In the genomic region with DNA sequence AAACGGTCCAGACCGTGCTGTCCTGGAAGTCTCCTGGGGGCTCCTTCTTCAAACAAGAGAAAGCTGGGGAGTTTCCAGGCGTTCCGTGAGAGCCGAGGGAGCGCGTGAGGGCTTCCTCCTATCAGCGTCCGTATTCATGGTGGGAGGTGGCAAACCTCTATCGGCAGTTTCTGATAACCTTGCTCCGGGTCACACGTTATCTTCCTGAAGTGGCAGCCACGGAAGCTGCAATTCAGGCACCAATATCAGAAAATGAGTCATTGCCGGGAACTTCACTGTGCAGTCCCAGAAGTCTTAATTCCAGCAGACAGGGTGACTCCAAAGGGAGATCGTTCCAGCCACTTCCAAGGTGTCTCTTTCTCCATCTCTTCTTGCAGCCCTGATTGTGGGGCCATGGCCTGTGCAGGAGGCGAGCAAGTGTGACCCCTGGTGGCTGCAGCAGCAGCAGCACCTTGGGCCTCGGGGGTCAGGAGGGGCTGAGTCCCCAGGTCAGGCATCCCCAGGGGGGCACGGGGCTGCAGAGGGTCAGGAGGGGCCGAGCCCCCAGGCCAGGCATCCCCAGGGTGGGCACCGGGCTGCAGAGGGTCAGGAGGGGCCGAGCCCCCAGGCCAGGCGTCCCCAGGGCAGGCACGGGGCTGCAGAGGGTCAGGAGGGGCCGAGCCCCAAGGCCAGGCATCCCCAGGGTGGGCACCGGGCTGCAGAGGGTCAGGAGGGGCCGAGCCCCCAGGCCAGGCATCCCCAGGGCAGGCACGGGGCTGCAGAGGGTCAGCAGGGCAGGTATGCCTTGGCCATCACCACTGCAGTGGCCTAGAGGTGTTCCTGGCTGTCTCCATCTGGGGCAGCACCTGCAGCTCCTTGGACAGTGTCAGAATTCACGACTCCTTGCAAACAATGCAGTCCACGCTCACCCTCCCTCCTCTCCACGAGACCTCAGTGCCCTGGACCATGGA, we compare ENCODE assay signal across 9 cellular contexts.
DNase-seq lines count a peak whose midpoint lies in the region; ATAC-seq and TF ChIP-seq lines count a peak whose summit lies in the region.
"Had no signal": no experiment of that assay in that cellular context is flagged by ENCODE, and none has a peak within 500 bp of the region (broad histone marks: within the 10 kb centered on the region; RNA-seq: fewer than 3 reads in every experiment).

No MANE protein-coding gene starts in this region.

- H3K27me3 ChIP-seq in dorsolateral prefrontal cortex, result peaks cover 0 to 5% (median 0%) of the 10 kb centered on the region in 45 donors

- TF ChIP-seq CTCF in dorsolateral prefrontal cortex (IDR thresholded peaks at IDR 0.05 in 54 of 56, conservative IDR thresholded peaks at IDR 0.05 in 2 of 56; ENCODE audit: low read depth in 1 of 56, partially characterized antibody in 56 of 56), result peak in 54 of 56 donors; percentile 32 to 71 (median 54)

- no peak overlapping the region for H3K27ac ChIP-seq in dorsolateral prefrontal cortex
- H3K27ac ChIP-seq: skin epidermis had no signal

- intact Hi-C loops in dorsolateral prefrontal cortex (cut with DNase I), result no loop called here

- H3K4me3 ChIP-seq in dorsolateral prefrontal cortex, result no peak overlapping the region
- H3K4me3 ChIP-seq: skin epidermis had no signal

- ATAC-seq in GM19452 (IDR thresholded peaks at IDR 0.05; ENCODE audit: unreplicated experiment) (no peak), GM18520 (IDR thresholded peaks at IDR 0.05; ENCODE audit: unreplicated experiment) (no peak)

- DNase-seq in 8988T, result peak; percentile 65
- DNase-seq in HuH-7 (ENCODE audit: low spot score), result peak; percentile 81
- DNase-seq in activated CD4-positive, CD25-positive, alpha-beta regulatory T cell (lab: John Stamatoyannopoulos, UW), result peak in 3 of 4 experiments; percentile 4 to 26 (median 19)
- DNase-seq in dorsolateral prefrontal cortex, result no peak
- DNase-seq in stimulated activated CD4-positive, alpha-beta T cell treated with anti-CD3 and anti-CD28 coated beads, Interleukin-15, amount 100 ng/mL, for 1 hour (ENCODE audit: low read depth in 1 of 2, low spot score in 1 of 2), result peak; percentile 32 to 45
- DNase-seq in OCI-M2 (lab: John Stamatoyannopoulos, UW; ENCODE audit: unreplicated experiment), result no peak

Comparison
In these comparisons a context has a peak if more than half of its experiments do, and no peak if none do; other contexts are left out.
1. DNase-seq: peak in 8988T (single experiment), HuH-7 (single experiment), activated CD4-positive, CD25-positive, alpha-beta regulatory T cell (3 of 4) and stimulated activated CD4-positive, alpha-beta T cell treated with anti-CD3 and anti-CD28 coated beads, Interleukin-15, amount 100 ng/mL, for 1 hour (2 of 2); none in dorsolateral prefrontal cortex (0 of 10) and OCI-M2 (single experiment).